22 cellular contexts compared by ENCODE assay signal in the genomic region with DNA sequence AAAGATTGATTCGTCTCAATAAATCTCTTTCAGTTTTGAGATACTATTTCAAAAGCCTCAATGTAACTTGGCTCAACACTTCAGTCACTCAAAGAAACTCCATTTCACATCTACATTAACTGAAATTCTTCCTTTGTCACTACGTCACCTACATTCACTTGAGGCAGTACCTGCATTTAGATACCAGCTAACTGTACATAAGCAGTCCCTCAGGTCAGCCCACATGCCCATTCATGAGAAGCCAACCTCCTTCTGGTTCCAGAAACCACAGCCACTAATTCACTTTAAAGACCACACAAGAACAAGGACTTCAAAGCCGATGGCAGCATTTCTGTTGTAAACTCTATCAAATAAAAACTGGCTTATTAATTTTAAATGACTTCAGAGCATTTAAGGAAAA. TPM values are rescaled to one million over a fixed set of nuclear protein-coding genes. Genes with fewer than 3 reads are reported as not detected.
A peak's percentile ranks its signal among the peaks of the same experiment; 100 is the strongest.
DNase-seq lines count a peak whose midpoint lies in the region; ATAC-seq, FAIRE-seq and TF ChIP-seq lines count a peak whose summit lies in the region.
"Had no signal": no experiment of that assay in that cellular context is flagged by ENCODE, and none has a peak within 500 bp of the region (broad histone marks: within the 10 kb centered on the region; RNA-seq: fewer than 3 reads in every experiment).

No MANE protein-coding gene starts in this region.

- H2AFZ ChIP-seq in trophoblast cell (ENCODE audit: insufficient read depth, low read length, poor library complexity), result no peak overlapping the region

- peaks cover 40% of the 10 kb centered on the region for H3K4me1 Mint-ChIP-seq in activated CD4-positive, alpha-beta T cell treated with anti-CD3 and anti-CD28 coated beads, Interleukin-2, amount 10 ng/mL, durations not matched to agents 7 days and 5 days
- peaks cover 58% of the 10 kb centered on the region for H3K4me1 Mint-ChIP-seq in T-helper 17 cell
- peaks cover 58 to 59% of the 10 kb centered on the region in 2 donors for H3K4me1 Mint-ChIP-seq in effector memory CD8-positive, alpha-beta T cell (ENCODE audit: low read depth in 2 of 2)

- H3K4me2 ChIP-seq in trophoblast cell (ENCODE audit: low read length), result no peak overlapping the region
- H3K4me2 ChIP-seq: A549 had no signal

- no peak overlapping the region for H4K91ac ChIP-seq in trophoblast cell (ENCODE audit: low read depth, low read length)

- POLR2A ChIA-PET in activated CD4-positive, alpha-beta T cell treated with anti-CD3 and anti-CD28 coated beads, Interleukin-2, amount 10 ng/mL, durations not matched to agents 7 days and 5 days (lab: Charles Lee), result no interaction called here

- peaks cover 13 to 17% of the 10 kb centered on the region in 2 experiments for H3K4me1 ChIP-seq in trophoblast cell (ENCODE audit: control insufficient read depth in 1 of 2, insufficient read depth in 2 of 2, low read length in 2 of 2)
- H3K4me1 ChIP-seq: A549 had no signal

- CTCF ChIA-PET in activated CD4-positive, alpha-beta T cell treated with anti-CD3 and anti-CD28 coated beads, Interleukin-2, amount 10 ng/mL, durations not matched to agents 7 days and 5 days (lab: Charles Lee), result no interaction called here

- no peak overlapping the region for H3K4ac ChIP-seq in trophoblast cell (ENCODE audit: low read depth, low read length)

- no peak for ATAC-seq in T-helper 17 cell
- ATAC-seq in effector memory CD8-positive, alpha-beta T cell (replicated peaks), result no peak
- no peak for ATAC-seq in GM18861 (IDR thresholded peaks at IDR 0.05; ENCODE audit: unreplicated experiment)
- no peak for ATAC-seq in HG03280 (IDR thresholded peaks at IDR 0.05; ENCODE audit: unreplicated experiment)
- ATAC-seq: A549 had no signal

- H3K36me3 Mint-ChIP-seq in activated CD4-positive, alpha-beta T cell treated with anti-CD3 and anti-CD28 coated beads, Interleukin-2, amount 10 ng/mL, durations not matched to agents 7 days and 5 days (ENCODE audit: low read depth), result peaks cover 51% of the 10 kb centered on the region
- peaks cover 7% of the 10 kb centered on the region for H3K36me3 Mint-ChIP-seq in T-helper 17 cell (ENCODE audit: low read depth)
- peaks cover 9% of the 10 kb centered on the region for H3K36me3 Mint-ChIP-seq in effector memory CD8-positive, alpha-beta T cell (ENCODE audit: insufficient read depth)

- no peak overlapping the region for H3K14ac ChIP-seq in trophoblast cell (ENCODE audit: low read length)

- no peak overlapping the region for H4K8ac ChIP-seq in trophoblast cell (ENCODE audit: low read depth, low read length)

- FAIRE-seq in H54 (lab: Jason Lieb, UNC), result no peak
- FAIRE-seq: A549, urothelium cell line had no signal

- no peaks in the 10 kb centered on the region for H3K27me3 ChIP-seq in trophoblast cell (ENCODE audit: insufficient read depth, low read length)
- H3K27me3 ChIP-seq: cardiac muscle cell, neutrophil, SJCRH30 had no signal

- no peak overlapping the region for H2BK5ac ChIP-seq in trophoblast cell (ENCODE audit: low read depth, low read length, poor library complexity)

- H3K27ac ChIP-seq in trophoblast cell (ENCODE audit: low read depth, low read length), result no peak overlapping the region
- H3K27ac ChIP-seq: A549, cardiac muscle cell, neutrophil, SJCRH30 had no signal

- H2BK120ac ChIP-seq in trophoblast cell (ENCODE audit: insufficient read depth, low read length, poor library complexity), result no peak overlapping the region

- no peak for DNase-seq in activated CD4-positive, alpha-beta T cell treated with anti-CD3 and anti-CD28 coated beads, Interleukin-2, amount 10 ng/mL, durations not matched to agents 7 days and 5 days
- DNase-seq in activated CD4-positive, alpha-beta T cell treated with anti-CD3 and anti-CD28 coated beads, Interleukin-2, amount 50 U/mL, for 4 hours, result no peak
- no peak for DNase-seq in T-helper 17 cell
- no peak for DNase-seq in effector memory CD8-positive, alpha-beta T cell
- DNase-seq in trophoblast cell, result peak; percentile 52 to 79
- DNase-seq in H54 (ENCODE audit: insufficient read length, low spot score), result no peak
- DNase-seq: activated CD4-positive, alpha-beta T cell treated with anti-CD3 and anti-CD28 coated beads, Interleukin-2, amount 50 U/mL, for 1 hour; activated naive CD4-positive, alpha-beta T cell treated with anti-CD3 and anti-CD28 coated beads, Interleukin-2, amount 50 U/mL, for 16 hours; HCEC 1CT; kidney glomerular epithelial cell; NCI-H1092 treated with DMSO at 0.1 percent for 48 hours; NCI-H2029; NCI-H748 treated with DMSO at 0.1 percent for 48 hours; SJCRH30; stimulated activated CD8-positive, alpha-beta memory T cell treated with anti-CD3 and anti-CD28 coated beads, Interleukin-4, amount 100 ng/mL, for 48 hours had no signal

- H3K9ac ChIP-seq in trophoblast cell (ENCODE audit: low read length), result no peak overlapping the region

- WGBS in trophoblast cell (ENCODE audit: extremely low coverage, insufficient coverage, insufficient read length), result no CpG with 5 or more reads among the region's 3 CpGs

- no peaks in the 10 kb centered on the region for H3K27me3 Mint-ChIP-seq in activated CD4-positive, alpha-beta T cell treated with anti-CD3 and anti-CD28 coated beads, Interleukin-2, amount 10 ng/mL, durations not matched to agents 7 days and 5 days
- no peaks in the 10 kb centered on the region for H3K27me3 Mint-ChIP-seq in T-helper 17 cell
- no peaks in the 10 kb centered on the region for H3K27me3 Mint-ChIP-seq in effector memory CD8-positive, alpha-beta T cell
- H3K27me3 Mint-ChIP-seq: B cell had no signal

- H3K9me3 ChIP-seq in T-helper 17 cell (ENCODE audit: control insufficient read depth, low read length, poor library complexity, severe bottlenecking) (no peaks in the 10 kb centered on the region), trophoblast cell (ENCODE audit: insufficient read depth, low read depth, low read length) (peaks cover 2% of the 10 kb centered on the region)
- H3K9me3 ChIP-seq: A549, neutrophil, SJCRH30 had no signal

- H3K9me3 Mint-ChIP-seq in activated CD4-positive, alpha-beta T cell treated with anti-CD3 and anti-CD28 coated beads, Interleukin-2, amount 10 ng/mL, durations not matched to agents 7 days and 5 days, result peaks cover 3% of the 10 kb centered on the region
- H3K9me3 Mint-ChIP-seq in effector memory CD8-positive, alpha-beta T cell, result no peaks in the 10 kb centered on the region

- H3K36me3 ChIP-seq in trophoblast cell (ENCODE audit: control insufficient read depth in 1 of 2, insufficient read depth in 2 of 2, low read length in 2 of 2), result peaks cover 18 to 30% of the 10 kb centered on the region in 2 experiments
- H3K36me3 ChIP-seq: cardiac muscle cell had no signal

- H3K18ac ChIP-seq in trophoblast cell (ENCODE audit: low read length), result no peak overlapping the region

- no peak overlapping the region for H3K23ac ChIP-seq in trophoblast cell (ENCODE audit: low read length)

- no peak overlapping the region for H4K12ac ChIP-seq in trophoblast cell (ENCODE audit: low read depth, low read length)

- no peak for TF ChIP-seq POLR2A in H54 (IDR thresholded peaks at IDR 0.05; ENCODE audit: low read depth, low read length)

- H3K4me3 Mint-ChIP-seq in activated CD4-positive, alpha-beta T cell treated with anti-CD3 and anti-CD28 coated beads, Interleukin-2, amount 10 ng/mL, durations not matched to agents 7 days and 5 days, result no peak overlapping the region
- H3K4me3 Mint-ChIP-seq in T-helper 17 cell, result peak overlapping the region; percentile 69
- H3K4me3 Mint-ChIP-seq in effector memory CD8-positive, alpha-beta T cell, result peak overlapping the region; percentile 63 to 82
- H3K4me3 Mint-ChIP-seq: B cell had no signal

- H3K79me2 ChIP-seq in trophoblast cell (ENCODE audit: control insufficient read depth, insufficient read depth, low read length, poor library complexity), result peaks cover 2% of the 10 kb centered on the region

- peak overlapping the region; percentile 74 for H3K27ac Mint-ChIP-seq in activated CD4-positive, alpha-beta T cell treated with anti-CD3 and anti-CD28 coated beads, Interleukin-2, amount 10 ng/mL, durations not matched to agents 7 days and 5 days
- H3K27ac Mint-ChIP-seq in T-helper 17 cell, result peak overlapping the region; percentile 75
- peak overlapping the region; percentile 91 to 94 for H3K27ac Mint-ChIP-seq in effector memory CD8-positive, alpha-beta T cell
- H3K27ac Mint-ChIP-seq: B cell had no signal

- H3K4me3 ChIP-seq in trophoblast cell (ENCODE audit: low read depth, low read length), result no peak overlapping the region
- H3K4me3 ChIP-seq: A549, cardiac muscle cell, SJCRH30 had no signal

- no peak overlapping the region for H2BK12ac ChIP-seq in trophoblast cell (ENCODE audit: low read length)

- no peak overlapping the region for H2AK5ac ChIP-seq in trophoblast cell (ENCODE audit: low read length)

- H3K79me1 ChIP-seq in trophoblast cell (ENCODE audit: low read length), result peaks cover 6% of the 10 kb centered on the region

RNA-seq across cellular contexts. Expression of a gene that starts 43.0 kb away (rescaled TPM):
- 10 to 100 TPM; 56.8 to 64.5 TPM for total RNA-seq in activated CD4-positive, alpha-beta T cell treated with anti-CD3 and anti-CD28 coated beads, Interleukin-2, amount 10 ng/mL, durations not matched to agents 7 days and 5 days
- total RNA-seq in T-helper 17 cell, result 10 to 100 TPM; 38.2 to 47.6 TPM
- 81.6 and 81.8 TPM in 2 replicates for polyA plus RNA-seq in trophoblast cell (2013)

RNA-seq across cellular contexts. Expression of a gene that starts 43.5 kb away (rescaled TPM):
- total RNA-seq in activated CD4-positive, alpha-beta T cell treated with anti-CD3 and anti-CD28 coated beads, Interleukin-2, amount 10 ng/mL, durations not matched to agents 7 days and 5 days, result 10 to 100 TPM; 85.5 to 86.8 TPM
- 100 to 1,000 TPM; 138 to 141 TPM for total RNA-seq in T-helper 17 cell
- 105 TPM in 2 replicates for polyA plus RNA-seq in trophoblast cell (2013)

Comparison
In these comparisons a context has a peak if more than half of its experiments do, and no peak if none do; other contexts are left out.
1. DNase-seq: peak in trophoblast cell (2 of 2); none in activated CD4-positive, alpha-beta T cell treated with anti-CD3 and anti-CD28 coated beads, Interleukin-2, amount 10 ng/mL, durations not matched to agents 7 days and 5 days (single experiment), activated CD4-positive, alpha-beta T cell treated with anti-CD3 and anti-CD28 coated beads, Interleukin-2, amount 50 U/mL, for 4 hours (0 of 2), T-helper 17 cell (0 of 3), effector memory CD8-positive, alpha-beta T cell (0 of 3) and H54 (single experiment).
2. Peak in every context shown above with its lines, with median percentiles within 50 percentile points of each other: H3K27ac Mint-ChIP-seq.